ENCODE assay signal across 7 cellular contexts in genomic region chr11:12331239-12331874, GRCh38. TPM values are rescaled to one million over a fixed set of nuclear protein-coding genes. Genes with fewer than 3 reads are reported as not detected.
DNase-seq lines count a peak whose midpoint lies in the region; ATAC-seq, FAIRE-seq and TF ChIP-seq lines count a peak whose summit lies in the region.

No MANE protein-coding gene starts in this region.

- H3K9me3 ChIP-seq in astrocyte (ENCODE audit: insufficient read depth, low read depth, low read length), result no peaks in the 10 kb centered on the region
- no peaks in the 10 kb centered on the region for H3K9me3 ChIP-seq in hepatocyte (ENCODE audit: low read depth)
- no peaks in the 10 kb centered on the region for H3K9me3 ChIP-seq in sigmoid colon

- H3K79me2 ChIP-seq in astrocyte (ENCODE audit: insufficient read depth, low read length) (no peaks in the 10 kb centered on the region), hepatocyte (no peaks in the 10 kb centered on the region)

- peaks cover 4% of the 10 kb centered on the region for H3K9me3 Mint-ChIP-seq in astrocyte (ENCODE audit: unreplicated experiment)

- intact Hi-C loops in sigmoid colon (cut with DNase I), result loop anchor here (2.0 to 5.0 kb wide), 4 partner anchors 45 to 561 kb away; partner anchors contain the start of genes PARVA and TEAD1

- H4K20me1 ChIP-seq in astrocyte (ENCODE audit: insufficient read depth, low read length), result no peaks in the 10 kb centered on the region
- H4K20me1 ChIP-seq in hepatocyte (ENCODE audit: insufficient read depth, poor library complexity, severe bottlenecking), result no peaks in the 10 kb centered on the region

- H3K27me3 Mint-ChIP-seq in astrocyte (ENCODE audit: low read depth, unreplicated experiment), result no peaks in the 10 kb centered on the region

- H3K9ac ChIP-seq in astrocyte (ENCODE audit: low read length), result peak overlapping the region; percentile 20

- no peak for TF ChIP-seq POLR2A in GM12892 (IDR thresholded peaks at IDR 0.05; ENCODE audit: low read depth, low read length)
- TF ChIP-seq POLR2A in sigmoid colon (IDR thresholded peaks at IDR 0.05), result no peak

- DNase-seq in GM12892 (ENCODE audit: insufficient read length), result no peak
- peak; percentile 93 for DNase-seq in NCI-H1694 (lab: John Stamatoyannopoulos, UW)
- DNase-seq in T-helper 1 cell, result peak; percentile 34 to 72 (median 51)
- peak; percentile 56 for DNase-seq in astrocyte (ENCODE audit: low read depth)
- DNase-seq in hepatocyte (ENCODE audit: low spot score), result peak; percentile 92
- DNase-seq in sigmoid colon, result peak; percentile 93

- H3K27ac Mint-ChIP-seq in astrocyte (ENCODE audit: unreplicated experiment), result no peak overlapping the region

- H3K27ac ChIP-seq in astrocyte (ENCODE audit: low read depth, low read length) (no peak overlapping the region), hepatocyte (peak overlapping the region; percentile 19), sigmoid colon (peak overlapping the region; percentile 25 to 91 (median 84))

- ATAC-seq in HG03457 (IDR thresholded peaks at IDR 0.05; ENCODE audit: unreplicated experiment), result no peak

- no peaks in the 10 kb centered on the region for H3K9me2 ChIP-seq in hepatocyte (replicated peaks; ENCODE audit: insufficient read depth)

- TF ChIP-seq CTCF in astrocyte (IDR thresholded peaks at IDR 0.05; ENCODE audit: insufficient read depth, low read depth, low read length), result peak; percentile 71
- TF ChIP-seq CTCF in hepatocyte (IDR thresholded peaks at IDR 0.05; ENCODE audit: poor library complexity), result peak; percentile 89
- TF ChIP-seq CTCF in sigmoid colon (IDR thresholded peaks at IDR 0.05), result peak; percentile 69 to 85 (median 76)

- peak overlapping the region; percentile 27 for H3K4me2 ChIP-seq in astrocyte (ENCODE audit: low read length)
- no peak overlapping the region for H3K4me2 ChIP-seq in hepatocyte

- peaks cover 13% of the 10 kb centered on the region for H3K36me3 ChIP-seq in astrocyte (ENCODE audit: insufficient read depth, low read length)
- H3K36me3 ChIP-seq in hepatocyte (replicated peaks; ENCODE audit: insufficient read depth, low read depth), result no peaks in the 10 kb centered on the region
- no peaks in the 10 kb centered on the region for H3K36me3 ChIP-seq in sigmoid colon

- H2AFZ ChIP-seq in astrocyte (ENCODE audit: low read depth, low read length) (no peak overlapping the region), hepatocyte (no peak overlapping the region)

- peaks cover 11% of the 10 kb centered on the region for H3K4me1 Mint-ChIP-seq in astrocyte (ENCODE audit: low read depth, unreplicated experiment)

- H3K4me3 ChIP-seq in astrocyte (ENCODE audit: insufficient read depth, low read depth, low read length), result no peak overlapping the region
- no peak overlapping the region for H3K4me3 ChIP-seq in hepatocyte
- no peak overlapping the region for H3K4me3 ChIP-seq in sigmoid colon

- H3K4me1 ChIP-seq in astrocyte (ENCODE audit: insufficient read depth, low read length) (peaks cover 10% of the 10 kb centered on the region), hepatocyte (ENCODE audit: insufficient read depth) (no peaks in the 10 kb centered on the region), sigmoid colon (peaks cover 2 to 41% (median 34%) of the 10 kb centered on the region in 4 donors)

- FAIRE-seq in GM12892 (lab: Jason Lieb, UNC), result peak; percentile 89
- FAIRE-seq in astrocyte (lab: Jason Lieb, UNC), result peak; percentile 39

- peaks cover 11% of the 10 kb centered on the region for H3K36me3 Mint-ChIP-seq in astrocyte (ENCODE audit: low read depth, unreplicated experiment)

- WGBS in hepatocyte (ENCODE audit: low lambda C conversion rate, missing lambda C conversion rate), result 11% methylated on average over 7 of the region's 7 CpGs
- WGBS in sigmoid colon, 2 donors, result 9 to 12% methylated on average over 7 of the region's 7 CpGs

- no peak overlapping the region for H3K4me3 Mint-ChIP-seq in astrocyte (ENCODE audit: unreplicated experiment)

- H3K27me3 ChIP-seq in astrocyte (ENCODE audit: insufficient read depth, low read length), result no peaks in the 10 kb centered on the region
- H3K27me3 ChIP-seq in hepatocyte, result no peaks in the 10 kb centered on the region
- H3K27me3 ChIP-seq in sigmoid colon, result no peaks in the 10 kb centered on the region

- TF ChIP-seq EP300 in sigmoid colon (IDR thresholded peaks at IDR 0.05), result no peak

RNA-seq across cellular contexts. Expression of gene PARVA, which starts 46.0 kb away (rescaled TPM):
- not detected for polyA plus RNA-seq in GM12892 (2012; ENCODE audit: missing spikeins)
- total RNA-seq in astrocyte (106 TPM in 2 replicates), hepatocyte (34.2 and 37.4 TPM in 2 replicates), sigmoid colon (100 to 1,000 TPM; 110 to 195 (median 161) TPM)
- polyA plus RNA-seq in hepatocyte (41.2 and 46.2 TPM in 2 replicates), sigmoid colon (10 to 100 TPM; 15.7 to 27.8 (median 16.8) TPM)
